17 cellular contexts compared by ENCODE assay signal in the genomic region with DNA sequence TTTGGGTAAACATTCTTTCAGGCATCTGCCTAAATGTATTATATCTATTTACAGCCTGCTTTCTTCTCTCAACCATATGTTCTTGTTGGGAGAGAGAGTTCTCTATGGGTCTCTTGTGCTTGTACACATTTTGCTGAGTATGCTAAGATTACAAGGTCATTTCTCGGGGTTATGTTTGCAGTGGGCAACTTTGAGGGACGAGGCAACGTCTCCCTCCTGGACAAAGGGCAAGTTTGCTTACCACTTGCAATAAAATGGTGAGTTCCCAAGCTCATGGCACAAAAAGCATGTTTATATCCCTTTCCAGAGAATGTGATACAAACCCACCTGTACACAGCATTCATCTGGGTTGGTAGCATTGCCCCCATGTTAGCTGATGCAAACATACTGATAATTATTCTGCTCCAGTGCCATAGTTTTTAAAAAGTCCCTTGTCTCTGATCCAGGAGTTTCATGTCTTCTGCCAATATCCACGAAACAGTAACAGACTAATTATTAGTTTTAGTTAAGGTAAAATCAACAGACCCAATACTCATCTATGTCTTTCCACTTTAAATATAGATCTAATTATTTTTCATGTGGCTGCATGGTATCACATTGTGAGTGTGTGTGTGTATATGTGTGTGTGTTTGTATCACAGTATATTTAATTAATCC.
DNase-seq lines count a peak whose midpoint lies in the region; ATAC-seq and TF ChIP-seq lines count a peak whose summit lies in the region.
"Had no signal": no experiment of that assay in that cellular context is flagged by ENCODE, and none has a peak within 500 bp of the region (broad histone marks: within the 10 kb centered on the region; RNA-seq: fewer than 3 reads in every experiment).

No MANE protein-coding gene starts in this region.

- peak overlapping the region; percentile 22 for H3K4me2 ChIP-seq in hepatocyte

- DNase-seq in HuH-7 (ENCODE audit: low spot score) (peak; percentile 19), NCI-H146 (lab: John Stamatoyannopoulos, UW) (peak; percentile 33), hepatocyte (ENCODE audit: low spot score) (no peak), colonic mucosa (no peak)
- DNase-seq: C1 segment of cervical spinal cord; Calu3; CD4-positive, alpha-beta memory T cell; COR-L47; DMS79 treated with DMSO at 0.1 percent for 48 hours; GF-D8; GOT3; HFFc6 had no signal

- H3K9ac ChIP-seq in liver (ENCODE audit: low read depth in 1 of 2, low read length in 2 of 2): no peak overlapping the region
- no peak overlapping the region for H3K9ac ChIP-seq in colonic mucosa (ENCODE audit: low read depth in 2 of 2, low read length in 2 of 2)

- WGBS in hepatocyte (ENCODE audit: low lambda C conversion rate, missing lambda C conversion rate): 50% methylated on average over 4 of the region's 4 CpGs
- 22% methylated on average over 4 of the region's 4 CpGs for WGBS in liver

- no peaks in the 10 kb centered on the region for H3K79me2 ChIP-seq in hepatocyte

- peaks cover 6% of the 10 kb centered on the region for H3K4me1 ChIP-seq in hepatocyte (ENCODE audit: insufficient read depth)
- H3K4me1 ChIP-seq in liver (ENCODE audit: control insufficient read depth in 4 of 4, insufficient read depth in 4 of 4, low read length in 3 of 4): peaks cover 0 to 11% (median 2%) of the 10 kb centered on the region in 4 donors
- H3K4me1 ChIP-seq in colonic mucosa: no peaks in the 10 kb centered on the region

- TF ChIP-seq RAD21 in liver (IDR thresholded peaks at IDR 0.05): peak in 1 of 2 donors; percentile 39

- no peak overlapping the region for H3K4me3 ChIP-seq in hepatocyte
- H3K4me3 ChIP-seq in liver (ENCODE audit: low read depth in 1 of 3, low read length in 3 of 3): peak overlapping the region in 2 of 3 donors; percentile 12 to 41
- H3K4me3 ChIP-seq in colonic mucosa: no peak overlapping the region
- H3K4me3 ChIP-seq: HAP-1 had no signal

- H3K27ac ChIP-seq in hepatocyte: no peak overlapping the region
- peak overlapping the region in 1 of 2 donors; percentile 73 for H3K27ac ChIP-seq in liver (ENCODE audit: low read depth in 1 of 2, low read length in 2 of 2)
- no peak overlapping the region for H3K27ac ChIP-seq in colonic mucosa

- no peak overlapping the region for H2AFZ ChIP-seq in hepatocyte

- H3K27me3 ChIP-seq in hepatocyte (no peaks in the 10 kb centered on the region), liver (ENCODE audit: control insufficient read depth in 4 of 4, insufficient read depth in 4 of 4, low read length in 3 of 4) (no peaks in the 10 kb centered on the region), colonic mucosa (no peaks in the 10 kb centered on the region)

- intact Hi-C loops in colonic mucosa (cut with DNase I): no loop called here

- TF ChIP-seq CTCF in hepatocyte (IDR thresholded peaks at IDR 0.05; ENCODE audit: poor library complexity): no peak
- no peak for TF ChIP-seq CTCF in liver (IDR thresholded peaks at IDR 0.05; ENCODE audit: low read depth, low read length, missing input control)
- TF ChIP-seq CTCF in colonic mucosa (IDR thresholded peaks at IDR 0.05): no peak

- no peak for ATAC-seq in HG03045 (IDR thresholded peaks at IDR 0.05; ENCODE audit: unreplicated experiment)
- no peak for ATAC-seq in GM21717 (IDR thresholded peaks at IDR 0.05; ENCODE audit: unreplicated experiment)
- ATAC-seq in HG03108 (IDR thresholded peaks at IDR 0.05; ENCODE audit: unreplicated experiment): no peak

- no peaks in the 10 kb centered on the region for H3K9me3 ChIP-seq in hepatocyte (ENCODE audit: low read depth)
- H3K9me3 ChIP-seq in liver (ENCODE audit: control insufficient read depth in 4 of 4, low read length in 3 of 4): no peaks in the 10 kb centered on the region
- H3K9me3 ChIP-seq in colonic mucosa: no peaks in the 10 kb centered on the region
- H3K9me3 ChIP-seq: HAP-1 had no signal

- H4K20me1 ChIP-seq in hepatocyte (ENCODE audit: insufficient read depth, poor library complexity, severe bottlenecking): no peaks in the 10 kb centered on the region

- H3K36me3 ChIP-seq in hepatocyte (replicated peaks; ENCODE audit: insufficient read depth, low read depth): no peaks in the 10 kb centered on the region
- no peaks in the 10 kb centered on the region for H3K36me3 ChIP-seq in liver (ENCODE audit: control insufficient read depth in 4 of 4, insufficient read depth in 3 of 4, low read depth in 1 of 4, low read length in 3 of 4)
- no peaks in the 10 kb centered on the region for H3K36me3 ChIP-seq in colonic mucosa
- H3K36me3 ChIP-seq: HAP-1 had no signal

- H3K9me2 ChIP-seq in hepatocyte (replicated peaks; ENCODE audit: insufficient read depth): no peaks in the 10 kb centered on the region

TF ChIP-seq in liver, 16 proteins besides CTCF, POLR2A, EP300 and RAD21:
- TF ChIP-seq GABPA (IDR thresholded peaks at IDR 0.05 in 1 of 2, conservative IDR thresholded peaks at IDR 0.05 in 1 of 2) (no peak), YY1 (IDR thresholded peaks at IDR 0.05) (peak; percentile 55), SP1 (IDR thresholded peaks at IDR 0.05) (peak; percentile 95), JUND (IDR thresholded peaks at IDR 0.05) (peak; percentile 17 to 40), RXRA (IDR thresholded peaks at IDR 0.05) (peak; percentile 69 to 83), ATF3 (IDR thresholded peaks at IDR 0.05) (no peak), FOXA1 (IDR thresholded peaks at IDR 0.05) (no peak), ZBTB33 (IDR thresholded peaks at IDR 0.05) (peak; percentile 36), FOXA2 (IDR thresholded peaks at IDR 0.05) (peak; percentile 36), HNF4G (IDR thresholded peaks at IDR 0.05) (peak; percentile 65), REST (IDR thresholded peaks at IDR 0.05) (no peak), TAF1 (conservative IDR thresholded peaks at IDR 0.05) (no peak), HNF4A (conservative IDR thresholded peaks at IDR 0.05) (peak; percentile 75 to 91), NR2F2 (IDR thresholded peaks at IDR 0.05) (no peak), EGR1 (IDR thresholded peaks at IDR 0.05; ENCODE audit: low read depth in 2 of 2) (no peak)
- TF ChIP-seq, protein P1, sequence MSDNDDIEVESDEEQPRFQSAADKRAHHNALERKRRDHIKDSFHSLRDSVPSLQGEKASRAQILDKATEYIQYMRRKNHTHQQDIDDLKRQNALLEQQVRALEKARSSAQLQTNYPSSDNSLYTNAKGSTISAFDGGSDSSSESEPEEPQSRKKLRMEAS (IDR thresholded peaks at IDR 0.05): no peak

Comparison
In these comparisons a context has a peak if more than half of its experiments do, and no peak if none do; other contexts are left out.
1. DNase-seq: peak in HuH-7 (single experiment) and NCI-H146 (single experiment); none in hepatocyte (single experiment) and colonic mucosa (single experiment).
2. H3K4me3 ChIP-seq: peak in liver (2 of 3); none in hepatocyte (single experiment) and colonic mucosa (single experiment).